Comparison of ENCODE assay signal across 1 cellular context in genomic region chr16:68313116-68313515, GRCh38.
TF ChIP-seq lines count a peak whose summit lies in the region.

No MANE protein-coding gene starts in this region.

TF ChIP-seq in HCT116, 20 proteins besides CTCF, POLR2A, EP300 and RAD21 (continued from another document):
- no peak for TF ChIP-seq ATF3 (IDR thresholded peaks at IDR 0.05)
- no peak for TF ChIP-seq JUND (IDR thresholded peaks at IDR 0.05)
- no peak for TF ChIP-seq REST (IDR thresholded peaks at IDR 0.05; ENCODE audit: low read depth)
- TF ChIP-seq YY1 (IDR thresholded peaks at IDR 0.05; ENCODE audit: extremely low read depth, insufficient replicate concordance, low read depth, low read length) = no peak
- no peak for TF ChIP-seq EZH2phosphoT487 (IDR thresholded peaks at IDR 0.05; ENCODE audit: borderline replicate concordance)
- no peak for TF ChIP-seq TCF7L2 (IDR thresholded peaks at IDR 0.05; ENCODE audit: borderline replicate concordance, extremely low read depth, insufficient read depth, insufficient read length)
- TF ChIP-seq SP1 (IDR thresholded peaks at IDR 0.05; ENCODE audit: low read depth) = no peak
- TF ChIP-seq FOSL1 (IDR thresholded peaks at IDR 0.05; ENCODE audit: low read depth) = no peak
- TF ChIP-seq ZFX (IDR thresholded peaks at IDR 0.05) = no peak
- TF ChIP-seq EZH2 (IDR thresholded peaks at IDR 0.05) = no peak
